ENCODE assay signal across 13 cellular contexts in the genomic region with DNA sequence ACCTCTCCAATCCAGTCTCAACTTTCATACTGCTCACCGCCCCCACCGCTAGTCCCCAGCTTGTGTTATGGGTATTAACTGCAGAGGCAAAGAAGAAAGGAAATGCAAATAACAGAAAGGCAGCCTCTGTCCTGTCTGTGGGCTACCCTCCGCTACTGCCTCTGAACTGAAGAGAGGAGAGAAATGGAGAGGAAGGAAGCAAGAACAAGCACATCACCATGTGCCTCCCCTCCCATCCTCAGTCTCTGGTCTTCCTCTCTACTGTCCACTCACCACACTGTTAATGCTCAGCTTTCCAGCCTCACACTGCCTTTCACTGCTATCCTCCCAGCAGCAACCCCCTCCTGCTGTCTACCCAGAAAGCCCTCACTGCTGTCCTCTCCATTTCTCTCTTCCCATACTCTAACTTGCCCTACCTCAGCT.
DNase-seq lines count a peak whose midpoint lies in the region; ATAC-seq and TF ChIP-seq lines count a peak whose summit lies in the region.
"Had no signal": no experiment of that assay in that cellular context is flagged by ENCODE, and none has a peak within 500 bp of the region (broad histone marks: within the 10 kb centered on the region; RNA-seq: fewer than 3 reads in every experiment).

No MANE protein-coding gene starts in this region.

- H2AFZ ChIP-seq in MM.1S (ENCODE audit: low read length) = no peak overlapping the region

- ATAC-seq in HG02852 (IDR thresholded peaks at IDR 0.05; ENCODE audit: unreplicated experiment) = peak; percentile 58
- peak; percentile 26 for ATAC-seq in stimulated activated naive CD8-positive, alpha-beta T cell treated with anti-CD3 and anti-CD28 coated beads, Interleukin-15, Interleukin-2, amounts not matched to agents 100 U/mL and 50 U/mL, for 24 hours
- ATAC-seq: HCT116, K562, left ventricle myocardium superior had no signal

- no peak overlapping the region for H3K9ac ChIP-seq in MM.1S (ENCODE audit: low read length)

- H3K4me3 Mint-ChIP-seq in activated naive CD4-positive, alpha-beta T cell treated with anti-CD3 and anti-CD28 coated beads, Interleukin-2, amount 50 U/mL, for 24 hours = peak overlapping the region; percentile 35
- peak overlapping the region; percentile 46 for H3K4me3 Mint-ChIP-seq in activated naive CD8-positive, alpha-beta T cell

- H3K27ac Mint-ChIP-seq in activated naive CD4-positive, alpha-beta T cell treated with anti-CD3 and anti-CD28 coated beads, Interleukin-2, amount 50 U/mL, for 24 hours = peak overlapping the region; percentile 56
- H3K27ac Mint-ChIP-seq in activated naive CD8-positive, alpha-beta T cell = peak overlapping the region; percentile 92

- H3K27me3 ChIP-seq in MM.1S (replicated peaks; ENCODE audit: insufficient read depth, low read length) (no peaks in the 10 kb centered on the region), SJCRH30 (no peaks in the 10 kb centered on the region), prostate gland (replicated peaks; ENCODE audit: insufficient read depth) (no peaks in the 10 kb centered on the region)

- peaks cover 43% of the 10 kb centered on the region for H3K36me3 Mint-ChIP-seq in activated naive CD4-positive, alpha-beta T cell treated with anti-CD3 and anti-CD28 coated beads, Interleukin-2, amount 50 U/mL, for 24 hours
- peaks cover 42% of the 10 kb centered on the region for H3K36me3 Mint-ChIP-seq in activated naive CD8-positive, alpha-beta T cell

- TF ChIP-seq CTCF in MM.1S (IDR thresholded peaks at IDR 0.05; ENCODE audit: low read length) (no peak), prostate gland (IDR thresholded peaks at IDR 0.05) (no peak)

- H4K20me1 ChIP-seq in MM.1S (ENCODE audit: insufficient read depth, low read length) = no peaks in the 10 kb centered on the region

- no peak for TF ChIP-seq POLR2A in prostate gland (IDR thresholded peaks at IDR 0.05)

- no peak for DNase-seq in activated naive CD4-positive, alpha-beta T cell treated with Interleukin-2 at 50 U/mL for 16 hours
- DNase-seq in stimulated activated naive CD8-positive, alpha-beta T cell treated with anti-CD3 and anti-CD28 coated beads, Interleukin-15, Interleukin-2, amounts not matched to agents 100 U/mL and 50 U/mL, for 24 hours = no peak
- DNase-seq in MM.1S = no peak
- DNase-seq in SJCRH30 = no peak
- no peak for DNase-seq in prostate gland (ENCODE audit: low spot score)
- DNase-seq: left ventricle myocardium superior, NCI-H524 treated with DMSO at 0.1 percent for 48 hours, retina had no signal

- H3F3A ChIP-seq in MM.1S (ENCODE audit: insufficient read depth, low read length) = no peaks in the 10 kb centered on the region

- intact Hi-C loops in prostate gland (cut with DNase I) = loop anchor here (10.0 kb wide), 1 partner anchor 201 kb away; no protein-coding TSS in a partner anchor

- H3K36me3 ChIP-seq in MM.1S (replicated peaks; ENCODE audit: insufficient read depth, low read length) (no peaks in the 10 kb centered on the region), SJCRH30 (0 out of 2 replicates have a peak, but pooled peaks cover 5% of the 10 kb centered on the region), prostate gland (no peaks in the 10 kb centered on the region)

- H3K27me3 Mint-ChIP-seq in activated naive CD4-positive, alpha-beta T cell treated with anti-CD3 and anti-CD28 coated beads, Interleukin-2, amount 50 U/mL, for 24 hours = no peaks in the 10 kb centered on the region
- H3K27me3 Mint-ChIP-seq in activated naive CD8-positive, alpha-beta T cell = no peaks in the 10 kb centered on the region

- H3K9me3 ChIP-seq in MM.1S (replicated peaks; ENCODE audit: insufficient read depth, low read length) (no peaks in the 10 kb centered on the region), SJCRH30 (replicated peaks) (no peaks in the 10 kb centered on the region), prostate gland (no peaks in the 10 kb centered on the region)

- H3K27ac ChIP-seq in MM.1S (ENCODE audit: low read length) (no peak overlapping the region), SJCRH30 (no peak overlapping the region), prostate gland (no peak overlapping the region)

- no peaks in the 10 kb centered on the region for H3K9me2 ChIP-seq in MM.1S (replicated peaks; ENCODE audit: insufficient read depth, low read length)

- peaks cover 17% of the 10 kb centered on the region for H3K4me1 Mint-ChIP-seq in activated naive CD4-positive, alpha-beta T cell treated with anti-CD3 and anti-CD28 coated beads, Interleukin-2, amount 50 U/mL, for 24 hours
- H3K4me1 Mint-ChIP-seq in activated naive CD8-positive, alpha-beta T cell (ENCODE audit: low read depth) = peaks cover 16% of the 10 kb centered on the region

- no peak overlapping the region for H3K4me2 ChIP-seq in MM.1S (ENCODE audit: low read depth, low read length)

- 95% methylated on average over 3 of the region's 3 CpGs for WGBS in prostate gland

- no peaks in the 10 kb centered on the region for H3K9me3 Mint-ChIP-seq in activated naive CD4-positive, alpha-beta T cell treated with anti-CD3 and anti-CD28 coated beads, Interleukin-2, amount 50 U/mL, for 24 hours
- peaks cover 5% of the 10 kb centered on the region for H3K9me3 Mint-ChIP-seq in activated naive CD8-positive, alpha-beta T cell (ENCODE audit: low read depth)

- H3K79me2 ChIP-seq in MM.1S (ENCODE audit: low read length) = no peaks in the 10 kb centered on the region

- H3K4me3 ChIP-seq in MM.1S (ENCODE audit: low read length) (no peak overlapping the region), SJCRH30 (no peak overlapping the region), prostate gland (no peak overlapping the region)
- H3K4me3 ChIP-seq: K562 had no signal

- H3K4me1 ChIP-seq in MM.1S (ENCODE audit: low read length) (0 out of 2 replicates have a peak, but pooled peaks cover 5% of the 10 kb centered on the region), SJCRH30 (no peaks in the 10 kb centered on the region), prostate gland (replicated peaks) (no peaks in the 10 kb centered on the region)
